ENCODE assay signal across 8 cellular contexts in the genomic region with DNA sequence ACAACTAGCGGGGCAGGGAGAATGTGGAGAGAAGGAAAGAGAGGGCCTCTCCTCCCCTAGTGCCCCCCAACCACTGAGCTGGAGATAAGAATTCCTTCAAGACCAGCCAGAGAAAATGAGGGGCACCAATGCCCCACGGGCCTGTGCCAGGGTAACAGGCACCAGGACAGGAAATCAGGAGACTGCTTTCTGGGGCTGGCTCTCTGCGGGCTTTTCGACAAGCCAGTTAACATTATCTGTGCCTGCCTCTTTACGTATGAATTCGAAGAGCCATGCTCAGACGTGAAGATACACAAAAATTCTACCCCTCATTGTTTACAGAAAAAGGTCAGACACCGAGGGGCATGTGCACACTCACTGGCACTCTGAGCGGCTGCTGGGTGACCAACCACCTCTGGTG. TPM values are rescaled to one million over a fixed set of nuclear protein-coding genes. Genes with fewer than 3 reads are reported as not detected.
DNase-seq lines count a peak whose midpoint lies in the region; ATAC-seq and TF ChIP-seq lines count a peak whose summit lies in the region.

No MANE protein-coding gene starts in this region.

- WGBS in ectodermal cell, 2 experiments: 88 to 94% methylated on average over 9 of the region's 9 CpGs

- CTCF ChIA-PET in Panc1 (lab: Charles Lee): interaction anchor here (0.6 kb wide), 1 partner anchor 72 kb away, joined by 5 read pairs; no protein-coding TSS in a partner anchor

- H3K4me3 ChIP-seq in BLaER1 treated with 17β-estradiol and CSF1 and Interleukin-3, amounts not matched to agents 10 nM and 100 nM: no peak overlapping the region
- H3K4me3 ChIP-seq in Panc1 (ENCODE audit: low read depth in 2 of 2, low read length in 2 of 2) (no peak overlapping the region; a peak in 1 of 4 replicates), ectodermal cell (ENCODE audit: insufficient read depth, low read depth, low read length) (no peak overlapping the region), neutrophil (ENCODE audit: low read depth in 1 of 2, low read length in 1 of 2) (peak overlapping the region in 1 of 2 experiments; percentile 55), mucosa of descending colon (no peak overlapping the region)

- intact Hi-C loops in Panc1 (cut with micrococcal nuclease; ENCODE audit: unreplicated experiment): no loop called here
- intact Hi-C loops in mucosa of descending colon (cut with DNase I, micrococcal nuclease): loop anchor here in 1 of 2 donors (2.0 kb wide), 1 partner anchor 51 kb away; the partner anchor contains the start of gene MYH9

- ATAC-seq in Panc1 (no peak), mucosa of descending colon (no peak)

- POLR2A ChIA-PET in Panc1 (lab: Charles Lee): no interaction called here

- peak overlapping the region; percentile 23 to 80 (median 55); a peak in 18 of 22 replicates for H3K9ac ChIP-seq in BLaER1 treated with 17β-estradiol and CSF1 and Interleukin-3, amounts not matched to agents 10 nM and 100 nM

- peaks cover 88 to 100% (median 99%) of the 10 kb centered on the region in 10 experiments for H3K4me1 ChIP-seq in BLaER1 treated with 17β-estradiol and CSF1 and Interleukin-3, amounts not matched to agents 10 nM and 100 nM
- peaks cover 96% of the 10 kb centered on the region for H3K4me1 ChIP-seq in Panc1 (ENCODE audit: control insufficient read depth, insufficient read depth, low read length)
- H3K4me1 ChIP-seq in ectodermal cell (ENCODE audit: control insufficient read depth, insufficient read depth, low read length): peaks cover 64% of the 10 kb centered on the region
- H3K4me1 ChIP-seq in neutrophil (ENCODE audit: control insufficient read depth in 1 of 2, insufficient read depth in 1 of 2, low read depth in 1 of 2, low read length in 1 of 2): peaks cover 71 to 73% of the 10 kb centered on the region in 2 experiments
- H3K4me1 ChIP-seq in mucosa of descending colon (ENCODE audit: low read depth): peaks cover 59% of the 10 kb centered on the region

- no peak for DNase-seq in Panc1 (ENCODE audit: low read depth, low spot score)
- no peak for DNase-seq in NCI-H2029 (lab: John Stamatoyannopoulos, UW)
- no peak for DNase-seq in SIG-M5 treated with dmso at 0.1 percent for 504 hours (lab: John Stamatoyannopoulos, UW; ENCODE audit: unreplicated experiment)
- no peak for DNase-seq in NCI-H748 (lab: John Stamatoyannopoulos, UW; ENCODE audit: unreplicated experiment)
- DNase-seq in mucosa of descending colon: no peak

- TF ChIP-seq CTCF in Panc1 (IDR thresholded peaks at IDR 0.05) (no peak), neutrophil (IDR thresholded peaks at IDR 0.05) (no peak), mucosa of descending colon (IDR thresholded peaks at IDR 0.05) (no peak)

- in situ Hi-C loops in Panc1 (cut with HindIII; ENCODE audit: low pct_unique_long_range_greater_than_20kb, low sequenced_read_pairs): no loop called here

- peaks cover 57 to 100% (median 96%) of the 10 kb centered on the region in 11 experiments for H3K36me3 ChIP-seq in BLaER1 treated with 17β-estradiol and CSF1 and Interleukin-3, amounts not matched to agents 10 nM and 100 nM
- H3K36me3 ChIP-seq in Panc1 (ENCODE audit: control insufficient read depth, insufficient read depth, low read length) (peaks cover 6% of the 10 kb centered on the region), ectodermal cell (ENCODE audit: control insufficient read depth, insufficient read depth, low read length) (peaks cover 16% of the 10 kb centered on the region), neutrophil (peaks cover 93% of the 10 kb centered on the region), mucosa of descending colon (ENCODE audit: low read depth) (peaks cover 14% of the 10 kb centered on the region)

- H3K9me3 ChIP-seq in BLaER1 treated with 17β-estradiol and CSF1 and Interleukin-3, amounts not matched to agents 10 nM and 100 nM (replicated peaks in 1 of 11): no peaks in the 10 kb centered on the region
- no peaks in the 10 kb centered on the region for H3K9me3 ChIP-seq in Panc1 (ENCODE audit: control insufficient read depth, insufficient read depth, low read depth, low read length)
- H3K9me3 ChIP-seq in ectodermal cell (ENCODE audit: control insufficient read depth, low read length): no peaks in the 10 kb centered on the region
- H3K9me3 ChIP-seq in neutrophil: no peaks in the 10 kb centered on the region
- H3K9me3 ChIP-seq in mucosa of descending colon: no peaks in the 10 kb centered on the region

- BruUV-seq in Panc1 (replicated peaks; lab: Mats Ljungman, UMichigan): no TSS peak

- no peaks in the 10 kb centered on the region for H3K27me3 ChIP-seq in BLaER1 treated with 17β-estradiol and CSF1 and Interleukin-3, amounts not matched to agents 10 nM and 100 nM
- H3K27me3 ChIP-seq in Panc1 (ENCODE audit: control insufficient read depth, insufficient read depth, low read length) (no peaks in the 10 kb centered on the region), ectodermal cell (ENCODE audit: control insufficient read depth, insufficient read depth, low read length, poor library complexity, severe bottlenecking) (no peaks in the 10 kb centered on the region), neutrophil (no peaks in the 10 kb centered on the region)

- peaks cover 100% of the 10 kb centered on the region in 11 experiments for H4K20me1 ChIP-seq in BLaER1 treated with 17β-estradiol and CSF1 and Interleukin-3, amounts not matched to agents 10 nM and 100 nM

- H3K27ac ChIP-seq in BLaER1 treated with 17β-estradiol and CSF1 and Interleukin-3, amounts not matched to agents 10 nM and 100 nM: peak overlapping the region in 10 of 11 experiments; percentile 13 to 92 (median 84); a peak in 18 of 22 replicates
- peak overlapping the region; percentile 89 for H3K27ac ChIP-seq in Panc1 (ENCODE audit: low read length)
- H3K27ac ChIP-seq in ectodermal cell (ENCODE audit: insufficient read depth, low read depth, low read length, poor library complexity, severe bottlenecking): peak overlapping the region; percentile 82
- H3K27ac ChIP-seq in neutrophil: peak overlapping the region; percentile 95

- peak overlapping the region; percentile 89 to 98 (median 93); a peak in 21 of 22 replicates for H3K4me2 ChIP-seq in BLaER1 treated with 17β-estradiol and CSF1 and Interleukin-3, amounts not matched to agents 10 nM and 100 nM

RNA-seq across cellular contexts. Expression of gene MYH9, which starts 52.1 kb away (rescaled TPM):
- total RNA-seq in Panc1 (2021; ENCODE audit: unreplicated experiment) (788 TPM), mucosa of descending colon (100 to 1,000 TPM; 501 to 831 (median 599) TPM)
- 1,068 TPM for polyA plus RNA-seq in Panc1 (2012; ENCODE audit: insufficient read length)
- polyA plus RNA-seq in ectodermal cell (2013, experiment 1 of 4): 179 TPM
- 216 TPM for polyA plus RNA-seq in ectodermal cell (2013, experiment 2 of 4)
- polyA plus RNA-seq in ectodermal cell (2013, experiment 3 of 4): 128 TPM
- 141 TPM for polyA plus RNA-seq in ectodermal cell (2013, experiment 4 of 4)
